8 cellular contexts compared by ENCODE assay signal in genomic region chr12:751192-751827, GRCh38. TPM values are rescaled to one million over a fixed set of nuclear protein-coding genes. Genes with fewer than 3 reads are reported as not detected.
A peak's percentile ranks its signal among the peaks of the same experiment; 100 is the strongest.
DNase-seq lines count a peak whose midpoint lies in the region; ATAC-seq, FAIRE-seq and TF ChIP-seq lines count a peak whose summit lies in the region.

No MANE protein-coding gene starts in this region.

- peaks cover 25% of the 10 kb centered on the region for H3K36me3 Mint-ChIP-seq in HFFc6 (ENCODE audit: low read depth)
- H3K36me3 Mint-ChIP-seq in activated naive CD8-positive, alpha-beta T cell treated with anti-CD3 and anti-CD28 coated beads, Interleukin-2, amount 10 ng/mL, durations not matched to agents 7 days and 5 days = peaks cover 21% of the 10 kb centered on the region

- H3K36me3 ChIP-seq in cardiac muscle cell (no peaks in the 10 kb centered on the region), pancreas (no peaks in the 10 kb centered on the region), tibial artery (no peaks in the 10 kb centered on the region)

- TF ChIP-seq CTCF in GM10248 (IDR thresholded peaks at IDR 0.05; ENCODE audit: control extremely low read depth, extremely low read depth, low read depth, missing control alignments) (peak; percentile 68), HFFc6 (IDR thresholded peaks at IDR 0.05) (peak; percentile 86), cardiac muscle cell (IDR thresholded peaks at IDR 0.05; ENCODE audit: low read depth, low read length) (peak; percentile 83), pancreas (IDR thresholded peaks at IDR 0.05) (peak in 3 of 4 donors; percentile 31 to 49 (median 34)), tibial artery (IDR thresholded peaks at IDR 0.05) (peak; percentile 61 to 71)

- no peak overlapping the region for H3K27ac Mint-ChIP-seq in HFFc6
- H3K27ac Mint-ChIP-seq in activated naive CD8-positive, alpha-beta T cell treated with anti-CD3 and anti-CD28 coated beads, Interleukin-2, amount 10 ng/mL, durations not matched to agents 7 days and 5 days = no peak overlapping the region

- H3K27me3 Mint-ChIP-seq in HFFc6 (ENCODE audit: insufficient read depth) = peaks cover 2% of the 10 kb centered on the region
- no peaks in the 10 kb centered on the region for H3K27me3 Mint-ChIP-seq in activated naive CD8-positive, alpha-beta T cell treated with anti-CD3 and anti-CD28 coated beads, Interleukin-2, amount 10 ng/mL, durations not matched to agents 7 days and 5 days

- peak; percentile 77 for ATAC-seq in SK-N-SH treated with all-trans-retinoic acid at 6 μM for 48 hours
- peak; percentile 66 for ATAC-seq in activated naive CD8-positive, alpha-beta T cell treated with anti-CD3 and anti-CD28 coated beads, Interleukin-2, amount 10 ng/mL, durations not matched to agents 7 days and 5 days (ENCODE audit: low read depth)
- peak; percentile 46 to 75 (median 62) for ATAC-seq in pancreas

- H3K27ac ChIP-seq in cardiac muscle cell (peak overlapping the region; percentile 62), pancreas (peak overlapping the region; percentile 27 to 97 (median 68)), tibial artery (peak overlapping the region; percentile 98 to 100)

- H3K27me3 ChIP-seq in cardiac muscle cell = no peaks in the 10 kb centered on the region
- H3K27me3 ChIP-seq in pancreas = no peaks in the 10 kb centered on the region
- no peaks in the 10 kb centered on the region for H3K27me3 ChIP-seq in tibial artery

- H3K4me1 ChIP-seq in cardiac muscle cell (ENCODE audit: low read depth) = peaks cover 18% of the 10 kb centered on the region
- H3K4me1 ChIP-seq in pancreas = peaks cover 0 to 16% (median 14%) of the 10 kb centered on the region in 3 donors
- peaks cover 3 to 18% (median 7%) of the 10 kb centered on the region in 4 donors for H3K4me1 ChIP-seq in tibial artery

- CTCF ChIA-PET in GM10248 (lab: Yijun Ruan, JAX) = interaction anchor here (0.6 to 5.8 kb wide), 73 partner anchors 9 to 850 kb away, joined by 3 to 52 read pairs (median 5); partner anchors contain the start of genes NINJ2 and RAD52

- H3K9me3 ChIP-seq in cardiac muscle cell (ENCODE audit: low read depth) = no peaks in the 10 kb centered on the region
- H3K9me3 ChIP-seq in pancreas = no peaks in the 10 kb centered on the region
- no peaks in the 10 kb centered on the region for H3K9me3 ChIP-seq in tibial artery

- no peak overlapping the region for H3K4me3 Mint-ChIP-seq in HFFc6
- H3K4me3 Mint-ChIP-seq in activated naive CD8-positive, alpha-beta T cell treated with anti-CD3 and anti-CD28 coated beads, Interleukin-2, amount 10 ng/mL, durations not matched to agents 7 days and 5 days = no peak overlapping the region

- peak; percentile 74 for FAIRE-seq in pancreas (lab: Jason Lieb, UNC)

- peak; percentile 78 for DNase-seq in GM10248 (ENCODE audit: extremely low spot score)
- DNase-seq in HFFc6 = peak; percentile 92
- DNase-seq in NCI-H1092 (lab: John Stamatoyannopoulos, UW) = peak; percentile 97
- peak; percentile 88 for DNase-seq in activated naive CD8-positive, alpha-beta T cell treated with anti-CD3 and anti-CD28 coated beads, Interleukin-2, amount 10 ng/mL, durations not matched to agents 7 days and 5 days
- peak; percentile 98 for DNase-seq in cardiac muscle cell (ENCODE audit: low read depth in 1 of 2, low spot score in 1 of 2)
- peak; percentile 76 to 90 (median 84) for DNase-seq in pancreas
- peak; percentile 94 to 95 for DNase-seq in tibial artery

- WGBS in pancreas, 2 donors = 0 to 1% methylated on average over 36 of the region's 36 CpGs

- H3K9me3 Mint-ChIP-seq in HFFc6 = no peaks in the 10 kb centered on the region
- no peaks in the 10 kb centered on the region for H3K9me3 Mint-ChIP-seq in activated naive CD8-positive, alpha-beta T cell treated with anti-CD3 and anti-CD28 coated beads, Interleukin-2, amount 10 ng/mL, durations not matched to agents 7 days and 5 days

- H3K4me3 ChIP-seq in cardiac muscle cell (peak overlapping the region; percentile 99), pancreas (peak overlapping the region in 2 of 4 donors; percentile 79 to 86), tibial artery (peak overlapping the region; percentile 92 to 94)

- POLR2A ChIA-PET in GM10248 (lab: Yijun Ruan, JAX) = interaction anchor here (0.5 to 2.5 kb wide), 7 partner anchors 10 to 83 kb away, joined by 3 to 9 read pairs (median 4); no protein-coding TSS in a partner anchor
- POLR2A ChIA-PET in activated naive CD8-positive, alpha-beta T cell treated with anti-CD3 and anti-CD28 coated beads, Interleukin-2, amount 10 ng/mL, durations not matched to agents 7 days and 5 days (lab: Charles Lee) = interaction anchor here (0.5 to 6.1 kb wide), 40 partner anchors 8 to 851 kb away, joined by 3 to 87 read pairs (median 6); partner anchors contain the start of genes KDM5A and NINJ2

- H3K4me1 Mint-ChIP-seq in HFFc6 (ENCODE audit: low read depth) = peaks cover 14% of the 10 kb centered on the region
- peaks cover 21% of the 10 kb centered on the region for H3K4me1 Mint-ChIP-seq in activated naive CD8-positive, alpha-beta T cell treated with anti-CD3 and anti-CD28 coated beads, Interleukin-2, amount 10 ng/mL, durations not matched to agents 7 days and 5 days

- intact Hi-C loops in pancreas (cut with DNase I) = loop anchor here in 2 of 3 donors (5.0 to 10.0 kb wide), 2 partner anchors 174 to 187 kb away; no protein-coding TSS in a partner anchor
- intact Hi-C loops in tibial artery (cut with DNase I; ENCODE audit: low total_unique reads) = loop anchor here (2.0 to 10.0 kb wide), 3 partner anchors 63 to 175 kb away; no protein-coding TSS in a partner anchor

TF ChIP-seq in SK-N-SH treated with all-trans-retinoic acid at 6 μM for 48 hours, 23 proteins besides CTCF, POLR2A, EP300 and RAD21:
- TF ChIP-seq TSHZ2 (CRISPR knock-in tag; IDR thresholded peaks at IDR 0.05) = peak; percentile 63; the same call in 1 of the 2 replicates
- 0 out of 2 replicates have a peak, but pooled peaks have one; percentile 60 for TF ChIP-seq ZFP3 (CRISPR knock-in tag; IDR thresholded peaks at IDR 0.05)
- no peak for TF ChIP-seq POU6F1 (CRISPR knock-in tag; IDR thresholded peaks at IDR 0.05; ENCODE audit: borderline replicate concordance, low read depth)

RNA-seq across cellular contexts. Expression of gene WNK1, which starts 1.1 kb away (rescaled TPM):
- 100 to 1,000 TPM in 2 of 6 experiments, 10 to 100 TPM in 4; 79.5 to 106 (median 94.3) TPM for total RNA-seq in HFFc6 (2021; fragmentation: NEBNext Ultra II Directional; extraction: Animal tissue kit (Norgen Biotek cat#: 25700))
- total RNA-seq in activated naive CD8-positive, alpha-beta T cell treated with anti-CD3 and anti-CD28 coated beads, Interleukin-2, amount 10 ng/mL, durations not matched to agents 7 days and 5 days = 100 to 1,000 TPM; 201 to 204 TPM
- total RNA-seq in cardiac muscle cell (74.0 and 145 TPM in 2 replicates), pancreas (10 to 100 TPM; 36.8 to 73.9 (median 40.1) TPM)
- polyA plus RNA-seq in cardiac muscle cell (110 and 150 TPM in 2 replicates), pancreas (10 to 100 TPM; 10.9 to 11.4 TPM)

Comparison
In these comparisons a context has a peak if more than half of its experiments do, and no peak if none do; other contexts are left out.
1. CTCF ChIP-seq: peak in every context shown above with its lines; median percentile 86 in HFFc6; 83 in cardiac muscle cell; 68 in GM10248; 66 in tibial artery; 34 in pancreas.